1 cellular context compared by ENCODE assay signal in the genomic region with DNA sequence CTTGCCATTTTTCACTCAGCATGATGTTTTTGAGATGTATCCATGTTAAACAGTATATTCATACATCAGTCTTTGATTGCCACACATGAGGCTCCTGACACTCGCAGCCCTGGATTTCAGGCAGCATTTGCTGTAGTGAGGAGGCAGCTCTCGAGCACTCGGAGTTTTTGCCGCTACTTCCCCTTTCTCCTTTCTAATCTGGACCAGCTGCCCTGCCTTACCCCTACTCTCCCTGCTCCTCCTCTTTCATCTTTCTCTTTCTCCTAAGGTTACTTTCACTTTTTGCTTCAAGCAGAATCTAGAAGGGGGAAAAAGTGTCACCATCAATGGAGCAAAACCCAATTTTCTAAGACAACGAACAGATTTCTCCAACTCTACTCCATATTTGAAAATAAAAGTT.
TF ChIP-seq lines count a peak whose summit lies in the region.

No MANE protein-coding gene starts in this region.

TF ChIP-seq in GM23338, 12 proteins besides CTCF, POLR2A, EP300 and RAD21 (continued from another document):
- TF ChIP-seq, protein P1, sequence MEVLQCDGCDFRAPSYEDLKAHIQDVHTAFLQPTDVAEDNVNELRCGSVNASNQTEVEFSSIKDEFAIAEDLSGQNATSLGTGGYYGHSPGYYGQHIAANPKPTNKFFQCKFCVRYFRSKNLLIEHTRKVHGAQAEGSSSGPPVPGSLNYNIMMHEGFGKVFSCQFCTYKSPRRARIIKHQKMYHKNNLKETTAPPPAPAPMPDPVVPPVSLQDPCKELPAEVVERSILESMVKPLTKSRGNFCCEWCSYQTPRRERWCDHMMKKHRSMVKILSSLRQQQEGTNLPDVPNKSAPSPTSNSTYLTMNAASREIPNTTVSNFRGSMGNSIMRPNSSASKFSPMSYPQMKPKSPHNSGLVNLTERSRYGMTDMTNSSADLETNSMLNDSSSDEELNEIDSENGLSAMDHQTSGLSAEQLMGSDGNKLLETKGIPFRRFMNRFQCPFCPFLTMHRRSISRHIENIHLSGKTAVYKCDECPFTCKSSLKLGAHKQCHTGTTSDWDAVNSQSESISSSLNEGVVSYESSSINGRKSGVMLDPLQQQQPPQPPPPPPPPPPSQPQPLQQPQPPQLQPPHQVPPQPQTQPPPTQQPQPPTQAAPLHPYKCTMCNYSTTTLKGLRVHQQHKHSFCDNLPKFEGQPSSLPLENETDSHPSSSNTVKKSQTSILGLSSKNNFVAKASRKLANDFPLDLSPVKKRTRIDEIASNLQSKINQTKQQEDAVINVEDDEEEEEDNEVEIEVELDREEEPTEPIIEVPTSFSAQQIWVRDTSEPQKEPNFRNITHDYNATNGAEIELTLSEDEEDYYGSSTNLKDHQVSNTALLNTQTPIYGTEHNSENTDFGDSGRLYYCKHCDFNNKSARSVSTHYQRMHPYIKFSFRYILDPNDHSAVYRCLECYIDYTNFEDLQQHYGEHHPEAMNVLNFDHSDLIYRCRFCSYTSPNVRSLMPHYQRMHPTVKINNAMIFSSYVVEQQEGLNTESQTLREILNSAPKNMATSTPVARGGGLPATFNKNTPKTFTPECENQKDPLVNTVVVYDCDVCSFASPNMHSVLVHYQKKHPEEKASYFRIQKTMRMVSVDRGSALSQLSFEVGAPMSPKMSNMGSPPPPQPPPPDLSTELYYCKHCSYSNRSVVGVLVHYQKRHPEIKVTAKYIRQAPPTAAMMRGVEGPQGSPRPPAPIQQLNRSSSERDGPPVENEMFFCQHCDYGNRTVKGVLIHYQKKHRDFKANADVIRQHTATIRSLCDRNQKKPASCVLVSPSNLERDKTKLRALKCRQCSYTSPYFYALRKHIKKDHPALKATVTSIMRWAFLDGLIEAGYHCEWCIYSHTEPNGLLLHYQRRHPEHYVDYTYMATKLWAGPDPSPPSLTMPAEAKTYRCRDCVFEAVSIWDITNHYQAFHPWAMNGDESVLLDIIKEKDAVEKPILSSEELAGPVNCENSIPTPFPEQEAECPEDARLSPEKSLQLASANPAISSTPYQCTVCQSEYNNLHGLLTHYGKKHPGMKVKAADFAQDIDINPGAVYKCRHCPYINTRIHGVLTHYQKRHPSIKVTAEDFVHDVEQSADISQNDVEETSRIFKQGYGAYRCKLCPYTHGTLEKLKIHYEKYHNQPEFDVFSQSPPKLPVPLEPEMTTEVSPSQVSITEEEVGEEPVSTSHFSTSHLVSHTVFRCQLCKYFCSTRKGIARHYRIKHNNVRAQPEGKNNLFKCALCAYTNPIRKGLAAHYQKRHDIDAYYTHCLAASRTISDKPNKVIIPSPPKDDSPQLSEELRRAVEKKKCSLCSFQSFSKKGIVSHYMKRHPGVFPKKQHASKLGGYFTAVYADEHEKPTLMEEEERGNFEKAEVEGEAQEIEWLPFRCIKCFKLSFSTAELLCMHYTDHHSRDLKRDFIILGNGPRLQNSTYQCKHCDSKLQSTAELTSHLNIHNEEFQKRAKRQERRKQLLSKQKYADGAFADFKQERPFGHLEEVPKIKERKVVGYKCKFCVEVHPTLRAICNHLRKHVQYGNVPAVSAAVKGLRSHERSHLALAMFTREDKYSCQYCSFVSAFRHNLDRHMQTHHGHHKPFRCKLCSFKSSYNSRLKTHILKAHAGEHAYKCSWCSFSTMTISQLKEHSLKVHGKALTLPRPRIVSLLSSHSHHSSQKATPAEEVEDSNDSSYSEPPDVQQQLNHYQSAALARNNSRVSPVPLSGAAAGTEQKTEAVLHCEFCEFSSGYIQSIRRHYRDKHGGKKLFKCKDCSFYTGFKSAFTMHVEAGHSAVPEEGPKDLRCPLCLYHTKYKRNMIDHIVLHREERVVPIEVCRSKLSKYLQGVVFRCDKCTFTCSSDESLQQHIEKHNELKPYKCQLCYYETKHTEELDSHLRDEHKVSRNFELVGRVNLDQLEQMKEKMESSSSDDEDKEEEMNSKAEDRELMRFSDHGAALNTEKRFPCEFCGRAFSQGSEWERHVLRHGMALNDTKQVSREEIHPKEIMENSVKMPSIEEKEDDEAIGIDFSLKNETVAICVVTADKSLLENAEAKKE (CRISPR knock-in tag; IDR thresholded peaks at IDR 0.05) = no peak
- TF ChIP-seq EZH2 (IDR thresholded peaks at IDR 0.05; ENCODE audit: low read depth, unreplicated experiment) = no peak
- no peak for TF ChIP-seq ZNF331 (CRISPR knock-in tag; IDR thresholded peaks at IDR 0.05; ENCODE audit: low read depth)
- no peak for TF ChIP-seq CREB1 (CRISPR knock-in tag; IDR thresholded peaks at IDR 0.05; ENCODE audit: low read depth)
- no peak for TF ChIP-seq REST (IDR thresholded peaks at IDR 0.05; ENCODE audit: unreplicated experiment)
